ENCODE assay signal across 8 cellular contexts in the genomic region with DNA sequence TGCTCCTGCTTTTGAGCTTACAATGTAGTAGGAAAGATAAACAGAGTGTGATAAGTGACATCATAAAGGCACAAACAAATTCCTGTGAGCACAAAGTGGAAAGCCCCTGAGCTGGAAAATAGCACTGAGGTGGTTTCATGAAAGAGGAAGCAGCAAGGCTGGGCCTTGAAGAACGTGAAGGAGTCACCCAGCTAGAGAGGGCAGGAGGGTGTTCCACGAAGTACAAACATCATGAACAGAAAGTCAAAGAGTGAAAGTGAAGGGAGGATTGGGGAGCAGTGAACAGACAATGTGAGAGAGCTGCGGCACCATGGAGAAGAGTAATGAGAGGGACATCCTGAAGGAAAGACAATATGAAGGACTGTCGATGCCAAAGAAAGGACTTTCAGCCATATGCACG.
A peak's percentile ranks its signal among the peaks of the same experiment; 100 is the strongest.
DNase-seq lines count a peak whose midpoint lies in the region; ATAC-seq and TF ChIP-seq lines count a peak whose summit lies in the region.

No MANE protein-coding gene starts in this region.

- no peaks in the 10 kb centered on the region for H3K36me3 ChIP-seq in hepatocyte (replicated peaks; ENCODE audit: insufficient read depth, low read depth)
- H3K36me3 ChIP-seq in Caco-2 (ENCODE audit: control insufficient read depth, insufficient read depth, low read length) = no peaks in the 10 kb centered on the region

- no peaks in the 10 kb centered on the region for H3K79me2 ChIP-seq in hepatocyte

- H3K9me3 ChIP-seq in CD4-positive, alpha-beta T cell (ENCODE audit: control insufficient read depth, low read length) = no peaks in the 10 kb centered on the region
- H3K9me3 ChIP-seq in T-helper 17 cell (ENCODE audit: control insufficient read depth, low read length, poor library complexity, severe bottlenecking) (no peaks in the 10 kb centered on the region), hepatocyte (ENCODE audit: low read depth) (no peaks in the 10 kb centered on the region), Caco-2 (no peaks in the 10 kb centered on the region)

- POLR2A ChIA-PET in CD4-positive, alpha-beta T cell (lab: Charles Lee) = interaction anchor here (1.0 to 3.2 kb wide), 4 partner anchors 26 to 588 kb away, joined by 3 to 26 read pairs (median 4); no protein-coding TSS in a partner anchor
- POLR2A ChIA-PET in Caco-2 (lab: Charles Lee) = no interaction called here

- intact Hi-C loops in CD4-positive, alpha-beta T cell (cut with DNase I, micrococcal nuclease) = loop anchor here in 1 of 2 experiments (2.0 kb wide), 1 partner anchor 26 kb away; no protein-coding TSS in a partner anchor
- intact Hi-C loops in Right ventricle myocardium superior (cut with DNase I) (no loop called here), left ventricle myocardium superior (cut with micrococcal nuclease) (no loop called here), Caco-2 (cut with micrococcal nuclease; ENCODE audit: unreplicated experiment) (no loop called here)

- ATAC-seq in CD4-positive, alpha-beta T cell (ENCODE audit: poor library complexity) = peak; percentile 79
- ATAC-seq in HG02623 (IDR thresholded peaks at IDR 0.05; ENCODE audit: unreplicated experiment) (peak; percentile 43), T-helper 17 cell (peak; percentile 84), Right ventricle myocardium superior (ENCODE audit: poor library complexity) (no peak), left ventricle myocardium superior (no peak)

- H3K27ac ChIP-seq in CD4-positive, alpha-beta T cell (ENCODE audit: low read depth, low read length) = peak overlapping the region; percentile 74
- H3K27ac ChIP-seq in hepatocyte = no peak overlapping the region

- no peaks in the 10 kb centered on the region for H4K20me1 ChIP-seq in hepatocyte (ENCODE audit: insufficient read depth, poor library complexity, severe bottlenecking)

- CTCF ChIA-PET in CD4-positive, alpha-beta T cell (lab: Charles Lee) = interaction anchor here (1.3 kb wide), 1 partner anchor 25 kb away, joined by 3 read pairs; no protein-coding TSS in a partner anchor
- CTCF ChIA-PET in Caco-2 (lab: Charles Lee) = no interaction called here

- no peaks in the 10 kb centered on the region for H3K27me3 ChIP-seq in CD4-positive, alpha-beta T cell (ENCODE audit: control insufficient read depth, insufficient read depth, low read length)
- H3K27me3 ChIP-seq in hepatocyte (no peaks in the 10 kb centered on the region), Caco-2 (replicated peaks; ENCODE audit: control insufficient read depth, insufficient read depth, low read length) (no peaks in the 10 kb centered on the region)

- TF ChIP-seq CTCF in CD4-positive, alpha-beta T cell (IDR thresholded peaks at IDR 0.05) = no peak
- TF ChIP-seq CTCF in hepatocyte (IDR thresholded peaks at IDR 0.05; ENCODE audit: poor library complexity) (no peak), Caco-2 (IDR thresholded peaks at IDR 0.05; ENCODE audit: insufficient read depth in 1 of 2, low read depth in 1 of 2, low read length in 1 of 2, severe bottlenecking in 1 of 2, unreplicated experiment in 1 of 2) (no peak)

- H3K4me1 Mint-ChIP-seq in CD4-positive, alpha-beta T cell (ENCODE audit: low read depth) = peaks cover 45% of the 10 kb centered on the region
- H3K4me1 Mint-ChIP-seq in T-helper 17 cell (peaks cover 41% of the 10 kb centered on the region), Caco-2 (ENCODE audit: low read depth, unreplicated experiment) (peaks cover 5% of the 10 kb centered on the region)

- H3K4me1 ChIP-seq in hepatocyte (ENCODE audit: insufficient read depth) (peaks cover 6% of the 10 kb centered on the region), Caco-2 (peaks cover 17% of the 10 kb centered on the region; the same call in 1 of the 2 replicates)

- no peaks in the 10 kb centered on the region for H3K9me2 ChIP-seq in hepatocyte (replicated peaks; ENCODE audit: insufficient read depth)

- DNase-seq in CD4-positive, alpha-beta T cell = peak in 8 of 10 experiments; percentile 6 to 46 (median 16)
- DNase-seq in T-helper 17 cell = peak in 1 of 3 donors; percentile 17
- peak; percentile 46 for DNase-seq in hepatocyte (ENCODE audit: low spot score)
- DNase-seq in Right ventricle myocardium superior = no peak
- no peak for DNase-seq in left ventricle myocardium superior
- no peak for DNase-seq in dedifferentiated amniotic fluid mesenchymal stem cell (ENCODE audit: extremely low spot score)
- no peak for DNase-seq in Caco-2

- no peak overlapping the region for H3K4me2 ChIP-seq in hepatocyte

- no peaks in the 10 kb centered on the region for H3K27me3 Mint-ChIP-seq in CD4-positive, alpha-beta T cell
- H3K27me3 Mint-ChIP-seq in T-helper 17 cell = no peaks in the 10 kb centered on the region
- no peaks in the 10 kb centered on the region for H3K27me3 Mint-ChIP-seq in Caco-2 (ENCODE audit: insufficient read depth, unreplicated experiment)

- no peaks in the 10 kb centered on the region for H3K36me3 Mint-ChIP-seq in CD4-positive, alpha-beta T cell (ENCODE audit: low read depth)
- H3K36me3 Mint-ChIP-seq in T-helper 17 cell (ENCODE audit: low read depth) (no peaks in the 10 kb centered on the region), Caco-2 (ENCODE audit: insufficient read depth, unreplicated experiment) (no peaks in the 10 kb centered on the region)

- no peak overlapping the region for H2AFZ ChIP-seq in hepatocyte

- no peak overlapping the region for H3K27ac Mint-ChIP-seq in CD4-positive, alpha-beta T cell
- H3K27ac Mint-ChIP-seq in T-helper 17 cell (no peak overlapping the region), Caco-2 (ENCODE audit: unreplicated experiment) (no peak overlapping the region)

- no peaks in the 10 kb centered on the region for H3K9me3 Mint-ChIP-seq in CD4-positive, alpha-beta T cell
- H3K9me3 Mint-ChIP-seq in Caco-2 (ENCODE audit: unreplicated experiment) = no peaks in the 10 kb centered on the region

- H3K4me3 ChIP-seq in hepatocyte (no peak overlapping the region), Caco-2 (ENCODE audit: low read depth, low read length) (no peak overlapping the region)

- BruUV-seq in Caco-2 (replicated peaks; lab: Mats Ljungman, UMichigan) = no TSS peak

- 71% methylated on average over 5 of the region's 5 CpGs for WGBS in hepatocyte (ENCODE audit: low lambda C conversion rate, missing lambda C conversion rate)

- H3K4me3 Mint-ChIP-seq in CD4-positive, alpha-beta T cell = no peak overlapping the region
- H3K4me3 Mint-ChIP-seq in T-helper 17 cell (no peak overlapping the region), Caco-2 (ENCODE audit: unreplicated experiment) (no peak overlapping the region)

Comparison
In these comparisons a context has a peak if more than half of its experiments do, and no peak if none do; other contexts are left out.
1. ATAC-seq: peak in CD4-positive, alpha-beta T cell (single experiment), HG02623 (single experiment) and T-helper 17 cell (single experiment); none in Right ventricle myocardium superior (single experiment) and left ventricle myocardium superior (single experiment).
2. DNase-seq: peak in CD4-positive, alpha-beta T cell (8 of 10) and hepatocyte (single experiment); none in Right ventricle myocardium superior (single experiment), left ventricle myocardium superior (single experiment), dedifferentiated amniotic fluid mesenchymal stem cell (single experiment) and Caco-2 (0 of 2).